Comparison of ENCODE assay signal across 1 cellular context in the genomic region with DNA sequence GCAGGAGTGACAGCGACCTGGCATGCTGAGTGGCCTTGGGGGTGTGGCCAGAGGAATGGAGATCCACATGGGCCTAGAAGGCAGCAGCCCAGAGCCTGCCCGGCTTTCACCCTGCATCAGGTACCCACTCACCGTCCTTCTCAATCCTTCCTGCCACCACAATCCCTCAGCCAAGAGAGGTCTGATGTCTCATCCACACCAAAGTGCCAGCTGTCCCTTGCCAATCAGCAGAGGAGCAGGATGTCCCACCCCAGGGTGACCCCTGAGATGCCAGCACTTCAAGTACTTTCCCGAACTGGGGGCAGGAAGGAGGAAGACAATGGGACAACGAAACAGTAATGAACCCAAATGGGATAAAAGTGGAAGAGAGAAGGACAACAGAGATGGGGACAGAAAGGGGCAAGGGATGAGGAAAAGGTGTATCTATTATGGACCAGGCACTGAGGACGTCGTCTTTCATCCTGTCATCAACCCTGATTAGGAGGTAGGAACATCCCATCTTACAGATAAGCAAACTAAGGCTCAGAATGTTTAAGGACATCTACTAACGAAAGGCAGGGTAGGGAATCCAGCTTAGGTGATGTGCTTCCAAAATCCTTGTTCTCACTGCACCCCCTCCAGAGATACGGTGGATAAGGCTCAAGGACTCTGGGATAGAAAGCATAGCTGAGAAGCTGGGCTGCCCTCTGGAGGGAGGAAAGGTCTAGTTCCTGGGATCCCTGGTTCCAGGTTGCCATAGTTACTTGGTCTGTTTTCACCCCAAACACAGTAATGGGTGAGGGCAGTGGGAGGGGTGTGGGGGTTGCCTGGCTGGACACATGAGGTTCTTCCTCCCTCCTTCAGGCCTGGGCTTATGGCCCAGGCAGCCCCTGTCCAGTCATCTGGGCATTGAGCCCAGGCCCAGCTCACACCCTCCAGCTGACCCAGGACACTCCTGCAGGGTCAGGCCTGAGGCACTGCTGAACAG.
TF ChIP-seq lines count a peak whose summit lies in the region.

No MANE protein-coding gene starts in this region.

TF ChIP-seq in SK-N-SH, 30 proteins besides CTCF, POLR2A, EP300 and RAD21:
- TF ChIP-seq MEF2A (IDR thresholded peaks at IDR 0.05; ENCODE audit: borderline replicate concordance, low read depth) (no peak), TAF1 (IDR thresholded peaks at IDR 0.05; ENCODE audit: borderline replicate concordance, low read depth, low read length) (no peak), TCF12 (IDR thresholded peaks at IDR 0.05) (peak; percentile 56), NRF1 (IDR thresholded peaks at IDR 0.05; ENCODE audit: low read depth, low read length) (no peak), MXI1 (IDR thresholded peaks at IDR 0.05; ENCODE audit: low read depth, low read length) (no peak), RCOR1 (IDR thresholded peaks at IDR 0.05; ENCODE audit: low read length) (no peak), ELF1 (IDR thresholded peaks at IDR 0.05) (no peak), EZH2phosphoT487 (IDR thresholded peaks at IDR 0.05; ENCODE audit: borderline replicate concordance, low read depth) (no peak), YY1 (IDR thresholded peaks at IDR 0.05; ENCODE audit: low read depth) (no peak), RFX5 (IDR thresholded peaks at IDR 0.05; ENCODE audit: low read length) (no peak), JUND (IDR thresholded peaks at IDR 0.05) (no peak), SIN3A (IDR thresholded peaks at IDR 0.05; ENCODE audit: borderline replicate concordance, low read depth, low read length) (no peak), FOXM1 (IDR thresholded peaks at IDR 0.05; ENCODE audit: low read depth) (no peak), FOSL2 (IDR thresholded peaks at IDR 0.05; ENCODE audit: borderline replicate concordance, low read depth) (peak; percentile 11; the same call in 1 of the 2 replicates), CHD2 (IDR thresholded peaks at IDR 0.05; ENCODE audit: low read length, partially characterized antibody) (no peak), NFIC (IDR thresholded peaks at IDR 0.05; ENCODE audit: borderline replicate concordance) (peak; percentile 76), TEAD4 (IDR thresholded peaks at IDR 0.05; ENCODE audit: borderline replicate concordance, insufficient read depth) (no peak), GATA2 (CRISPR knock-in tag; IDR thresholded peaks at IDR 0.05) (no peak), GABPA (IDR thresholded peaks at IDR 0.05; ENCODE audit: low read depth) (no peak), FOXJ3 (CRISPR knock-in tag; IDR thresholded peaks at IDR 0.05) (no peak), RXRA (IDR thresholded peaks at IDR 0.05; ENCODE audit: borderline replicate concordance, low read depth) (peak; percentile 70), POLR2AphosphoS5 (IDR thresholded peaks at IDR 0.05; ENCODE audit: low read depth, low read length) (peak; percentile 20; the same call in 1 of the 2 replicates), SMC3 (IDR thresholded peaks at IDR 0.05; ENCODE audit: low read depth, low read length) (no peak)
- TF ChIP-seq, protein P1, sequence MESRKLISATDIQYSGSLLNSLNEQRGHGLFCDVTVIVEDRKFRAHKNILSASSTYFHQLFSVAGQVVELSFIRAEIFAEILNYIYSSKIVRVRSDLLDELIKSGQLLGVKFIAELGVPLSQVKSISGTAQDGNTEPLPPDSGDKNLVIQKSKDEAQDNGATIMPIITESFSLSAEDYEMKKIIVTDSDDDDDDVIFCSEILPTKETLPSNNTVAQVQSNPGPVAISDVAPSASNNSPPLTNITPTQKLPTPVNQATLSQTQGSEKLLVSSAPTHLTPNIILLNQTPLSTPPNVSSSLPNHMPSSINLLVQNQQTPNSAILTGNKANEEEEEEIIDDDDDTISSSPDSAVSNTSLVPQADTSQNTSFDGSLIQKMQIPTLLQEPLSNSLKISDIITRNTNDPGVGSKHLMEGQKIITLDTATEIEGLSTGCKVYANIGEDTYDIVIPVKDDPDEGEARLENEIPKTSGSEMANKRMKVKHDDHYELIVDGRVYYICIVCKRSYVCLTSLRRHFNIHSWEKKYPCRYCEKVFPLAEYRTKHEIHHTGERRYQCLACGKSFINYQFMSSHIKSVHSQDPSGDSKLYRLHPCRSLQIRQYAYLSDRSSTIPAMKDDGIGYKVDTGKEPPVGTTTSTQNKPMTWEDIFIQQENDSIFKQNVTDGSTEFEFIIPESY (IDR thresholded peaks at IDR 0.05; ENCODE audit: borderline replicate concordance, low read depth) = no peak
- TF ChIP-seq, protein P2, sequence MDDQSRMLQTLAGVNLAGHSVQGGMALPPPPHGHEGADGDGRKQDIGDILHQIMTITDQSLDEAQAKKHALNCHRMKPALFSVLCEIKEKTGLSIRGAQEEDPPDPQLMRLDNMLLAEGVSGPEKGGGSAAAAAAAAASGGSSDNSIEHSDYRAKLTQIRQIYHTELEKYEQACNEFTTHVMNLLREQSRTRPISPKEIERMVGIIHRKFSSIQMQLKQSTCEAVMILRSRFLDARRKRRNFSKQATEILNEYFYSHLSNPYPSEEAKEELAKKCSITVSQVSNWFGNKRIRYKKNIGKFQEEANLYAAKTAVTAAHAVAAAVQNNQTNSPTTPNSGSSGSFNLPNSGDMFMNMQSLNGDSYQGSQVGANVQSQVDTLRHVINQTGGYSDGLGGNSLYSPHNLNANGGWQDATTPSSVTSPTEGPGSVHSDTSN (IDR thresholded peaks at IDR 0.05) = peak; percentile 55
- TF ChIP-seq, protein P3, sequence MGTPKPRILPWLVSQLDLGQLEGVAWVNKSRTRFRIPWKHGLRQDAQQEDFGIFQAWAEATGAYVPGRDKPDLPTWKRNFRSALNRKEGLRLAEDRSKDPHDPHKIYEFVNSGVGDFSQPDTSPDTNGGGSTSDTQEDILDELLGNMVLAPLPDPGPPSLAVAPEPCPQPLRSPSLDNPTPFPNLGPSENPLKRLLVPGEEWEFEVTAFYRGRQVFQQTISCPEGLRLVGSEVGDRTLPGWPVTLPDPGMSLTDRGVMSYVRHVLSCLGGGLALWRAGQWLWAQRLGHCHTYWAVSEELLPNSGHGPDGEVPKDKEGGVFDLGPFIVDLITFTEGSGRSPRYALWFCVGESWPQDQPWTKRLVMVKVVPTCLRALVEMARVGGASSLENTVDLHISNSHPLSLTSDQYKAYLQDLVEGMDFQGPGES (IDR thresholded peaks at IDR 0.05; ENCODE audit: low read depth, low read length) = no peak
- TF ChIP-seq, protein P4, sequence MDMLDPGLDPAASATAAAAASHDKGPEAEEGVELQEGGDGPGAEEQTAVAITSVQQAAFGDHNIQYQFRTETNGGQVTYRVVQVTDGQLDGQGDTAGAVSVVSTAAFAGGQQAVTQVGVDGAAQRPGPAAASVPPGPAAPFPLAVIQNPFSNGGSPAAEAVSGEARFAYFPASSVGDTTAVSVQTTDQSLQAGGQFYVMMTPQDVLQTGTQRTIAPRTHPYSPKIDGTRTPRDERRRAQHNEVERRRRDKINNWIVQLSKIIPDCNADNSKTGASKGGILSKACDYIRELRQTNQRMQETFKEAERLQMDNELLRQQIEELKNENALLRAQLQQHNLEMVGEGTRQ (IDR thresholded peaks at IDR 0.05; ENCODE audit: borderline replicate concordance, low read depth, low read length) = no peak
- TF ChIP-seq, protein P5, sequence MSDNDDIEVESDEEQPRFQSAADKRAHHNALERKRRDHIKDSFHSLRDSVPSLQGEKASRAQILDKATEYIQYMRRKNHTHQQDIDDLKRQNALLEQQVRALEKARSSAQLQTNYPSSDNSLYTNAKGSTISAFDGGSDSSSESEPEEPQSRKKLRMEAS (IDR thresholded peaks at IDR 0.05; ENCODE audit: low read depth) = peak; percentile 31; the same call in 1 of the 2 replicates
- TF ChIP-seq, protein P6, sequence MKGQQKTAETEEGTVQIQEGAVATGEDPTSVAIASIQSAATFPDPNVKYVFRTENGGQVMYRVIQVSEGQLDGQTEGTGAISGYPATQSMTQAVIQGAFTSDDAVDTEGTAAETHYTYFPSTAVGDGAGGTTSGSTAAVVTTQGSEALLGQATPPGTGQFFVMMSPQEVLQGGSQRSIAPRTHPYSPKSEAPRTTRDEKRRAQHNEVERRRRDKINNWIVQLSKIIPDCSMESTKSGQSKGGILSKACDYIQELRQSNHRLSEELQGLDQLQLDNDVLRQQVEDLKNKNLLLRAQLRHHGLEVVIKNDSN (IDR thresholded peaks at IDR 0.05; ENCODE audit: borderline replicate concordance, low read depth) = no peak
- TF ChIP-seq, protein P7, sequence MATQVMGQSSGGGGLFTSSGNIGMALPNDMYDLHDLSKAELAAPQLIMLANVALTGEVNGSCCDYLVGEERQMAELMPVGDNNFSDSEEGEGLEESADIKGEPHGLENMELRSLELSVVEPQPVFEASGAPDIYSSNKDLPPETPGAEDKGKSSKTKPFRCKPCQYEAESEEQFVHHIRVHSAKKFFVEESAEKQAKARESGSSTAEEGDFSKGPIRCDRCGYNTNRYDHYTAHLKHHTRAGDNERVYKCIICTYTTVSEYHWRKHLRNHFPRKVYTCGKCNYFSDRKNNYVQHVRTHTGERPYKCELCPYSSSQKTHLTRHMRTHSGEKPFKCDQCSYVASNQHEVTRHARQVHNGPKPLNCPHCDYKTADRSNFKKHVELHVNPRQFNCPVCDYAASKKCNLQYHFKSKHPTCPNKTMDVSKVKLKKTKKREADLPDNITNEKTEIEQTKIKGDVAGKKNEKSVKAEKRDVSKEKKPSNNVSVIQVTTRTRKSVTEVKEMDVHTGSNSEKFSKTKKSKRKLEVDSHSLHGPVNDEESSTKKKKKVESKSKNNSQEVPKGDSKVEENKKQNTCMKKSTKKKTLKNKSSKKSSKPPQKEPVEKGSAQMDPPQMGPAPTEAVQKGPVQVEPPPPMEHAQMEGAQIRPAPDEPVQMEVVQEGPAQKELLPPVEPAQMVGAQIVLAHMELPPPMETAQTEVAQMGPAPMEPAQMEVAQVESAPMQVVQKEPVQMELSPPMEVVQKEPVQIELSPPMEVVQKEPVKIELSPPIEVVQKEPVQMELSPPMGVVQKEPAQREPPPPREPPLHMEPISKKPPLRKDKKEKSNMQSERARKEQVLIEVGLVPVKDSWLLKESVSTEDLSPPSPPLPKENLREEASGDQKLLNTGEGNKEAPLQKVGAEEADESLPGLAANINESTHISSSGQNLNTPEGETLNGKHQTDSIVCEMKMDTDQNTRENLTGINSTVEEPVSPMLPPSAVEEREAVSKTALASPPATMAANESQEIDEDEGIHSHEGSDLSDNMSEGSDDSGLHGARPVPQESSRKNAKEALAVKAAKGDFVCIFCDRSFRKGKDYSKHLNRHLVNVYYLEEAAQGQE (IDR thresholded peaks at IDR 0.05; ENCODE audit: low read depth, low read length) = no peak
